In genomic region chr5:59021837-59022514, GRCh38 we compare ENCODE assay signal across 11 cellular contexts.
A peak's percentile ranks its signal among the peaks of the same experiment; 100 is the strongest.
DNase-seq lines count a peak whose midpoint lies in the region; ATAC-seq and TF ChIP-seq lines count a peak whose summit lies in the region.
"Had no signal": no experiment of that assay in that cellular context is flagged by ENCODE, and none has a peak within 500 bp of the region (broad histone marks: within the 10 kb centered on the region; RNA-seq: fewer than 3 reads in every experiment).

No MANE protein-coding gene starts in this region.

- H3K27me3 Mint-ChIP-seq in activated naive CD8-positive, alpha-beta T cell treated with anti-CD3 and anti-CD28 coated beads, Interleukin-2, amount 50 U/mL, for 24 hours, result no peaks in the 10 kb centered on the region
- H3K27me3 Mint-ChIP-seq in nephron (ENCODE audit: low read depth), result no peaks in the 10 kb centered on the region

- H3K9me3 Mint-ChIP-seq in activated naive CD8-positive, alpha-beta T cell treated with anti-CD3 and anti-CD28 coated beads, Interleukin-2, amount 50 U/mL, for 24 hours, result peaks cover 11% of the 10 kb centered on the region
- H3K9me3 Mint-ChIP-seq in nephron, result peaks cover 5% of the 10 kb centered on the region

- DNase-seq in NCI-H1417 (lab: John Stamatoyannopoulos, UW) (peak; percentile 18 to 65 (median 53)), NCI-H1417 treated with DMSO at 0.1 percent for 48 hours (lab: John Stamatoyannopoulos, UW) (no peak), M059J (ENCODE audit: low read depth) (peak; percentile 56), NCI-H748 (lab: John Stamatoyannopoulos, UW; ENCODE audit: unreplicated experiment) (no peak), GM13977 (ENCODE audit: low spot score) (no peak), SKM-1 (lab: John Stamatoyannopoulos, UW; ENCODE audit: unreplicated experiment) (no peak)
- DNase-seq in activated naive CD8-positive, alpha-beta T cell treated with anti-CD3 and anti-CD28 coated beads, Interleukin-2, amount 50 U/mL, for 24 hours, result no peak
- DNase-seq: GF-D8, right lobe of liver had no signal

- no peak for TF ChIP-seq CTCF in nephron (IDR thresholded peaks at IDR 0.05; ENCODE audit: unreplicated experiment in 3 of 3)
- no peak for TF ChIP-seq CTCF in GM13977 (IDR thresholded peaks at IDR 0.05; ENCODE audit: extremely low read depth, insufficient read depth, missing control alignments)

- H3K36me3 Mint-ChIP-seq in activated naive CD8-positive, alpha-beta T cell treated with anti-CD3 and anti-CD28 coated beads, Interleukin-2, amount 50 U/mL, for 24 hours (ENCODE audit: low read depth), result peaks cover 58% of the 10 kb centered on the region
- H3K36me3 Mint-ChIP-seq in nephron (ENCODE audit: low read depth), result peaks cover 38% of the 10 kb centered on the region

- peak overlapping the region; percentile 73 for H3K27ac Mint-ChIP-seq in activated naive CD8-positive, alpha-beta T cell treated with anti-CD3 and anti-CD28 coated beads, Interleukin-2, amount 50 U/mL, for 24 hours
- H3K27ac Mint-ChIP-seq in nephron, result peak overlapping the region in 2 of 3 experiments; percentile 1 to 58

- no peak overlapping the region for H3K4me3 Mint-ChIP-seq in activated naive CD8-positive, alpha-beta T cell treated with anti-CD3 and anti-CD28 coated beads, Interleukin-2, amount 50 U/mL, for 24 hours
- H3K4me3 Mint-ChIP-seq in nephron, result no peak overlapping the region

- in situ Hi-C loops in GM13977 (cut with MboI; ENCODE audit: low pct_unique_long_range_greater_than_20kb, low sequenced_read_pairs, unreplicated experiment), result loop anchor here (25.0 kb wide), 1 partner anchor 135 kb away; no protein-coding TSS in a partner anchor

- H3K4me1 Mint-ChIP-seq in activated naive CD8-positive, alpha-beta T cell treated with anti-CD3 and anti-CD28 coated beads, Interleukin-2, amount 50 U/mL, for 24 hours, result peaks cover 55% of the 10 kb centered on the region
- peaks cover 29% of the 10 kb centered on the region for H3K4me1 Mint-ChIP-seq in nephron

- ATAC-seq in activated naive CD8-positive, alpha-beta T cell treated with anti-CD3 and anti-CD28 coated beads, Interleukin-2, amount 50 U/mL, for 24 hours, result no peak
- ATAC-seq: HCT116, right lobe of liver had no signal

Comparison
In these comparisons a context has a peak if more than half of its experiments do, and no peak if none do; other contexts are left out.
1. DNase-seq: peak in NCI-H1417 (3 of 3) and M059J (single experiment); none in NCI-H1417 treated with DMSO at 0.1 percent for 48 hours (single experiment), activated naive CD8-positive, alpha-beta T cell treated with anti-CD3 and anti-CD28 coated beads, Interleukin-2, amount 50 U/mL, for 24 hours (single experiment), NCI-H748 (single experiment), GM13977 (single experiment) and SKM-1 (single experiment).